14 cellular contexts compared by ENCODE assay signal in genomic region chr4:18192901-18193300, GRCh38.
DNase-seq lines count a peak whose midpoint lies in the region; ATAC-seq and TF ChIP-seq lines count a peak whose summit lies in the region.
"Had no signal": no experiment of that assay in that cellular context is flagged by ENCODE, and none has a peak within 500 bp of the region (broad histone marks: within the 10 kb centered on the region; RNA-seq: fewer than 3 reads in every experiment).

No MANE protein-coding gene starts in this region.

- H3K4me3 Mint-ChIP-seq in GM23338 = no peak overlapping the region
- H3K4me3 Mint-ChIP-seq: CD4-positive, CD25-positive, alpha-beta regulatory T cell had no signal

- TF ChIP-seq CTCF in GM23338 (conservative IDR thresholded peaks at IDR 0.05; ENCODE audit: low read depth in 2 of 2) (no peak), uterus (IDR thresholded peaks at IDR 0.05) (no peak)

- H3K27me3 ChIP-seq in GM23338 (ENCODE audit: insufficient read depth) = no peaks in the 10 kb centered on the region
- H3K27me3 ChIP-seq in uterus = no peaks in the 10 kb centered on the region
- H3K27me3 ChIP-seq: BLaER1 treated with 17β-estradiol and CSF1 and Interleukin-3, amounts not matched to agents 10 nM and 100 nM had no signal

- ATAC-seq in GM23338 = no peak
- ATAC-seq: HCT116, HepG2 had no signal

- DNase-seq in D341Med (ENCODE audit: low spot score) (peak; percentile 65), GM23338 (ENCODE audit: low spot score) (no peak), NCI-H69 (lab: John Stamatoyannopoulos, UW) (peak; percentile 2), cerebellum (ENCODE audit: low spot score) (peak; percentile 45), middle frontal gyrus (ENCODE audit: extremely low spot score, low spot score) (no peak), uterus (no peak)
- no peak for DNase-seq in activated effector memory CD4-positive, alpha-beta T cell treated with anti-CD3 and anti-CD28 coated beads, Interleukin-2, amount 50 U/mL, for 16 hours
- DNase-seq: ACHN; CD4-positive, CD25-positive, alpha-beta regulatory T cell; DND-41; GF-D8 had no signal

- H3K27me3 Mint-ChIP-seq in GM23338 (ENCODE audit: insufficient read depth, low read depth, poor library complexity) = no peaks in the 10 kb centered on the region
- H3K27me3 Mint-ChIP-seq: CD4-positive, CD25-positive, alpha-beta regulatory T cell had no signal

- H3K4me3 ChIP-seq in GM23338 = no peak overlapping the region
- H3K4me3 ChIP-seq in uterus = no peak overlapping the region
- H3K4me3 ChIP-seq: BLaER1 treated with 17β-estradiol and CSF1 and Interleukin-3, amounts not matched to agents 10 nM and 100 nM had no signal

- no peak overlapping the region for H3K27ac ChIP-seq in GM23338 (ENCODE audit: low read depth)
- no peak overlapping the region for H3K27ac ChIP-seq in uterus
- H3K27ac ChIP-seq: BLaER1 treated with 17β-estradiol and CSF1 and Interleukin-3, amounts not matched to agents 10 nM and 100 nM had no signal

- H3K4me1 Mint-ChIP-seq in GM23338 = 0 out of 3 replicates have a peak, but pooled peaks cover 6% of the 10 kb centered on the region
- H3K4me1 Mint-ChIP-seq: CD4-positive, CD25-positive, alpha-beta regulatory T cell had no signal

- H3K9me3 Mint-ChIP-seq in GM23338 = no peaks in the 10 kb centered on the region

- H4K20me1 ChIP-seq in GM23338 (replicated peaks; ENCODE audit: insufficient read depth) = no peaks in the 10 kb centered on the region
- H4K20me1 ChIP-seq: BLaER1 treated with 17β-estradiol and CSF1 and Interleukin-3, amounts not matched to agents 10 nM and 100 nM had no signal

- H3K4me2 ChIP-seq in GM23338 = no peak overlapping the region
- H3K4me2 ChIP-seq: BLaER1 treated with 17β-estradiol and CSF1 and Interleukin-3, amounts not matched to agents 10 nM and 100 nM had no signal

- H3K36me3 ChIP-seq in GM23338 (ENCODE audit: insufficient read depth) (no peaks in the 10 kb centered on the region), uterus (no peaks in the 10 kb centered on the region)
- H3K36me3 ChIP-seq: BLaER1 treated with 17β-estradiol and CSF1 and Interleukin-3, amounts not matched to agents 10 nM and 100 nM had no signal

- H2AFZ ChIP-seq in GM23338 = 0 out of 2 replicates have a peak overlapping the region, but pooled peaks have one; percentile 47

- no peaks in the 10 kb centered on the region for H3K79me2 ChIP-seq in GM23338 (replicated peaks; ENCODE audit: insufficient read depth)

- intact Hi-C loops in uterus (cut with DNase I; ENCODE audit: low total_unique reads) = no loop called here

- H3F3A ChIP-seq in GM23338 (replicated peaks; ENCODE audit: low read depth) = no peaks in the 10 kb centered on the region

- no peaks in the 10 kb centered on the region for H3K36me3 Mint-ChIP-seq in GM23338 (ENCODE audit: low read depth)
- H3K36me3 Mint-ChIP-seq: CD4-positive, CD25-positive, alpha-beta regulatory T cell had no signal

- no peak for TF ChIP-seq POLR2A in uterus (IDR thresholded peaks at IDR 0.05)

- H3K4me1 ChIP-seq in GM23338 (ENCODE audit: insufficient read depth) = no peaks in the 10 kb centered on the region
- no peaks in the 10 kb centered on the region for H3K4me1 ChIP-seq in uterus
- H3K4me1 ChIP-seq: BLaER1 treated with 17β-estradiol and CSF1 and Interleukin-3, amounts not matched to agents 10 nM and 100 nM had no signal

- H3K9me2 ChIP-seq in GM23338 (ENCODE audit: insufficient read depth) = no peaks in the 10 kb centered on the region; the same call in 1 of the 2 replicates

- no peaks in the 10 kb centered on the region for H3K9me3 ChIP-seq in uterus
- H3K9me3 ChIP-seq: BLaER1 treated with 17β-estradiol and CSF1 and Interleukin-3, amounts not matched to agents 10 nM and 100 nM had no signal

- no peak overlapping the region for H3K27ac Mint-ChIP-seq in GM23338

TF ChIP-seq in GM23338, 12 proteins besides CTCF, POLR2A, EP300 and RAD21 (continues in another document):
- TF ChIP-seq NANOG (IDR thresholded peaks at IDR 0.05; ENCODE audit: borderline replicate concordance) (no peak), ZNF114 (CRISPR knock-in tag; IDR thresholded peaks at IDR 0.05) (no peak), EZH2phosphoT487 (IDR thresholded peaks at IDR 0.05; ENCODE audit: unreplicated experiment) (no peak), ETS1 (IDR thresholded peaks at IDR 0.05) (no peak), CREB1 (CRISPR knock-in tag; IDR thresholded peaks at IDR 0.05; ENCODE audit: low read depth) (no peak), JUNB (IDR thresholded peaks at IDR 0.05; ENCODE audit: unreplicated experiment) (no peak), ZNF331 (CRISPR knock-in tag; IDR thresholded peaks at IDR 0.05; ENCODE audit: low read depth) (no peak)
- TF ChIP-seq, protein P1, sequence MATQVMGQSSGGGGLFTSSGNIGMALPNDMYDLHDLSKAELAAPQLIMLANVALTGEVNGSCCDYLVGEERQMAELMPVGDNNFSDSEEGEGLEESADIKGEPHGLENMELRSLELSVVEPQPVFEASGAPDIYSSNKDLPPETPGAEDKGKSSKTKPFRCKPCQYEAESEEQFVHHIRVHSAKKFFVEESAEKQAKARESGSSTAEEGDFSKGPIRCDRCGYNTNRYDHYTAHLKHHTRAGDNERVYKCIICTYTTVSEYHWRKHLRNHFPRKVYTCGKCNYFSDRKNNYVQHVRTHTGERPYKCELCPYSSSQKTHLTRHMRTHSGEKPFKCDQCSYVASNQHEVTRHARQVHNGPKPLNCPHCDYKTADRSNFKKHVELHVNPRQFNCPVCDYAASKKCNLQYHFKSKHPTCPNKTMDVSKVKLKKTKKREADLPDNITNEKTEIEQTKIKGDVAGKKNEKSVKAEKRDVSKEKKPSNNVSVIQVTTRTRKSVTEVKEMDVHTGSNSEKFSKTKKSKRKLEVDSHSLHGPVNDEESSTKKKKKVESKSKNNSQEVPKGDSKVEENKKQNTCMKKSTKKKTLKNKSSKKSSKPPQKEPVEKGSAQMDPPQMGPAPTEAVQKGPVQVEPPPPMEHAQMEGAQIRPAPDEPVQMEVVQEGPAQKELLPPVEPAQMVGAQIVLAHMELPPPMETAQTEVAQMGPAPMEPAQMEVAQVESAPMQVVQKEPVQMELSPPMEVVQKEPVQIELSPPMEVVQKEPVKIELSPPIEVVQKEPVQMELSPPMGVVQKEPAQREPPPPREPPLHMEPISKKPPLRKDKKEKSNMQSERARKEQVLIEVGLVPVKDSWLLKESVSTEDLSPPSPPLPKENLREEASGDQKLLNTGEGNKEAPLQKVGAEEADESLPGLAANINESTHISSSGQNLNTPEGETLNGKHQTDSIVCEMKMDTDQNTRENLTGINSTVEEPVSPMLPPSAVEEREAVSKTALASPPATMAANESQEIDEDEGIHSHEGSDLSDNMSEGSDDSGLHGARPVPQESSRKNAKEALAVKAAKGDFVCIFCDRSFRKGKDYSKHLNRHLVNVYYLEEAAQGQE (IDR thresholded peaks at IDR 0.05; ENCODE audit: unreplicated experiment) = no peak

Comparison
In these comparisons a context has a peak if more than half of its experiments do, and no peak if none do; other contexts are left out.
1. DNase-seq: peak in D341Med (single experiment), NCI-H69 (single experiment) and cerebellum (single experiment); none in GM23338 (single experiment), middle frontal gyrus (single experiment), activated effector memory CD4-positive, alpha-beta T cell treated with anti-CD3 and anti-CD28 coated beads, Interleukin-2, amount 50 U/mL, for 16 hours (single experiment) and uterus (0 of 2).